17 cellular contexts compared by ENCODE assay signal in the genomic region with DNA sequence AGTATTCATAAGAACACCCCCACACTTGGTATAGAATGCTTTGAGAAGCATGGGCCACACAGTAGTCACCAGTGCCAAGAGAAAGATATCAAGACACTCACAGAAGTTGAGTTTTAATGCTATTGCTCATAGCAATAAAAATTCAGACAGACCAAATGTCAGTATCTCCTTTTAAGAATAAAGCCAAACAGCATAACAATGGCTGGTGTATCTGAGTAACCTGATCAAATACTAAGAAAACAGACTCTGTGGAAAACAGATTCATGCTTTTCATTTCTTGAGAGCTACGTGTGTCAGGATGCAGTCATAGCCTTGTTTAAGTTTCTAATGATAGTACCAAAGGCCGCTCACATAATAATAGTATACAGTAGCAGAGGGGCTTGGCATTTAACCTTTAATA.
A peak's percentile ranks its signal among the peaks of the same experiment; 100 is the strongest.
DNase-seq lines count a peak whose midpoint lies in the region; ATAC-seq and TF ChIP-seq lines count a peak whose summit lies in the region.
"Had no signal": no experiment of that assay in that cellular context is flagged by ENCODE, and none has a peak within 500 bp of the region (broad histone marks: within the 10 kb centered on the region; RNA-seq: fewer than 3 reads in every experiment).

No MANE protein-coding gene starts in this region.

- DNase-seq in BJ (ENCODE audit: low read depth) (peak; percentile 66), LoVo (ENCODE audit: low spot score) (peak; percentile 15), choroid plexus epithelial cell (ENCODE audit: low read depth) (peak; percentile 24), myocyte (ENCODE audit: low read depth) (peak; percentile 56), Kasumi-1 (lab: John Stamatoyannopoulos, UW) (no peak), CD14-positive monocyte (ENCODE audit: low spot score) (no peak), NCI-H128 (lab: John Stamatoyannopoulos, UW; ENCODE audit: unreplicated experiment) (no peak)
- DNase-seq: activated CD4-positive, alpha-beta T cell treated with anti-CD3 and anti-CD28 coated beads, Interleukin-2, amount 50 U/mL, for 48 hours; activated T-cell treated with anti-CD3 and anti-CD28 coated beads, Interleukin-2, amount 50 U/mL, for 48 hours; right lobe of liver had no signal

- no peak overlapping the region for H3K4me3 Mint-ChIP-seq in CD14-positive monocyte
- H3K4me3 Mint-ChIP-seq: dendritic cell treated with granulocyte-macrophage colony-stimulating factor and Interleukin-4, amounts not matched to agents 40 ng/mL and 50 ng/mL, for 4 days; neural progenitor cell; stimulated activated effector memory CD8-positive, alpha-beta T cell treated with anti-CD3 and anti-CD28 coated beads, Interleukin-12 subunit alpha, Interleukin-12 subunit beta, amount 100 ng/mL, for 72 hours had no signal

- POLR2A ChIA-PET in BJ (lab: Charles Lee) = no interaction called here

- no peaks in the 10 kb centered on the region for H3K36me3 ChIP-seq in BJ (ENCODE audit: control insufficient read depth, insufficient read depth, low read length)
- H3K36me3 ChIP-seq: BLaER1, neural progenitor cell, right lobe of liver had no signal

- no peak overlapping the region for H3K4me3 ChIP-seq in BJ (ENCODE audit: low read depth, low read length)
- H3K4me3 ChIP-seq in choroid plexus epithelial cell (ENCODE audit: low read depth, low read length) = no peak overlapping the region
- H3K4me3 ChIP-seq: BLaER1, neural progenitor cell, right lobe of liver, SK-N-MC had no signal

- no peaks in the 10 kb centered on the region for H3K4me1 Mint-ChIP-seq in CD14-positive monocyte
- H3K4me1 Mint-ChIP-seq: stimulated activated effector memory CD8-positive, alpha-beta T cell treated with anti-CD3 and anti-CD28 coated beads, Interleukin-12 subunit alpha, Interleukin-12 subunit beta, amount 100 ng/mL, for 72 hours had no signal

- no peaks in the 10 kb centered on the region for H3K27me3 ChIP-seq in BJ (ENCODE audit: control insufficient read depth, insufficient read depth, low read length)
- H3K27me3 ChIP-seq: BLaER1, neural progenitor cell, right lobe of liver had no signal

- H3K9me3 Mint-ChIP-seq in CD14-positive monocyte = no peaks in the 10 kb centered on the region
- H3K9me3 Mint-ChIP-seq: dendritic cell treated with granulocyte-macrophage colony-stimulating factor and Interleukin-4, amounts not matched to agents 40 ng/mL and 50 ng/mL, for 4 days; neural progenitor cell; stimulated activated effector memory CD8-positive, alpha-beta T cell treated with anti-CD3 and anti-CD28 coated beads, Interleukin-12 subunit alpha, Interleukin-12 subunit beta, amount 100 ng/mL, for 72 hours had no signal

- CTCF ChIA-PET in BJ (lab: Yijun Ruan, JAX) = interaction anchor here (1.0 kb wide), 1 partner anchor 8 kb away, joined by 3 read pairs; no protein-coding TSS in a partner anchor

- intact Hi-C loops in CD14-positive monocyte (cut with micrococcal nuclease) = no loop called here

- H3K27me3 Mint-ChIP-seq in CD14-positive monocyte (ENCODE audit: low read depth in 3 of 3) = no peaks in the 10 kb centered on the region
- H3K27me3 Mint-ChIP-seq: dendritic cell treated with granulocyte-macrophage colony-stimulating factor and Interleukin-4, amounts not matched to agents 40 ng/mL and 50 ng/mL, for 4 days had no signal

- no peak for ATAC-seq in HG03565 (IDR thresholded peaks at IDR 0.05; ENCODE audit: unreplicated experiment)
- ATAC-seq: HepG2; stimulated activated effector memory CD8-positive, alpha-beta T cell treated with anti-CD3 and anti-CD28 coated beads, Interleukin-12 subunit alpha, Interleukin-12 subunit beta, amount 100 ng/mL, for 72 hours had no signal

- H3K36me3 Mint-ChIP-seq in CD14-positive monocyte = no peaks in the 10 kb centered on the region
- H3K36me3 Mint-ChIP-seq: neural progenitor cell; stimulated activated effector memory CD8-positive, alpha-beta T cell treated with anti-CD3 and anti-CD28 coated beads, Interleukin-12 subunit alpha, Interleukin-12 subunit beta, amount 100 ng/mL, for 72 hours had no signal

- TF ChIP-seq CTCF in BJ (IDR thresholded peaks at IDR 0.05; ENCODE audit: insufficient read depth, low read depth, low read length) = no peak
- TF ChIP-seq CTCF in choroid plexus epithelial cell (conservative IDR thresholded peaks at IDR 0.05; ENCODE audit: low read depth, low read length) = no peak
- no peak for TF ChIP-seq CTCF in CD14-positive monocyte (IDR thresholded peaks at IDR 0.05)

- no peak overlapping the region for H3K27ac Mint-ChIP-seq in CD14-positive monocyte
- H3K27ac Mint-ChIP-seq: dendritic cell treated with granulocyte-macrophage colony-stimulating factor and Interleukin-4, amounts not matched to agents 40 ng/mL and 50 ng/mL, for 4 days; neural progenitor cell; stimulated activated effector memory CD8-positive, alpha-beta T cell treated with anti-CD3 and anti-CD28 coated beads, Interleukin-12 subunit alpha, Interleukin-12 subunit beta, amount 100 ng/mL, for 72 hours had no signal

Comparison
In these comparisons a context has a peak if more than half of its experiments do, and no peak if none do; other contexts are left out.
1. DNase-seq: peak in BJ (single experiment), LoVo (single experiment), choroid plexus epithelial cell (single experiment) and myocyte (single experiment); none in Kasumi-1 (0 of 2), CD14-positive monocyte (single experiment) and NCI-H128 (single experiment).